In genomic region chr19:18776736-18777135, GRCh38 we compare ENCODE assay signal across 17 cellular contexts. TPM values are rescaled to one million over a fixed set of nuclear protein-coding genes. Genes with fewer than 3 reads are reported as not detected.
DNase-seq lines count a peak whose midpoint lies in the region; ATAC-seq and TF ChIP-seq lines count a peak whose summit lies in the region.
"Had no signal": no experiment of that assay in that cellular context is flagged by ENCODE, and none has a peak within 500 bp of the region (broad histone marks: within the 10 kb centered on the region; RNA-seq: fewer than 3 reads in every experiment).

No MANE protein-coding gene starts in this region.

- H3K4me3 ChIP-seq in mucosa of descending colon: no peak overlapping the region
- H3K4me3 ChIP-seq: body of pancreas, lower lobe of right lung, testis had no signal

- no peaks in the 10 kb centered on the region for H3K36me3 ChIP-seq in mucosa of descending colon (ENCODE audit: low read depth)
- H3K36me3 ChIP-seq: lower lobe of right lung had no signal

- no peaks in the 10 kb centered on the region for H3K4me1 ChIP-seq in mucosa of descending colon (ENCODE audit: low read depth)
- H3K4me1 ChIP-seq: body of pancreas, lower lobe of right lung, testis had no signal

- ATAC-seq in GM21786 (IDR thresholded peaks at IDR 0.05; ENCODE audit: unreplicated experiment): no peak
- ATAC-seq in mucosa of descending colon: no peak
- ATAC-seq: activated CD8-positive, alpha-beta memory T cell treated with anti-CD3 and anti-CD28 coated beads, Interleukin-2, amount 10 ng/mL, durations not matched to agents 7 days and 5 days; body of pancreas; lower lobe of right lung had no signal

- intact Hi-C loops in mucosa of descending colon (cut with DNase I, micrococcal nuclease): no loop called here

- no peaks in the 10 kb centered on the region for H3K9me3 ChIP-seq in mucosa of descending colon
- H3K9me3 ChIP-seq: body of pancreas, lower lobe of right lung, testis had no signal

- TF ChIP-seq CTCF in mucosa of descending colon (IDR thresholded peaks at IDR 0.05): no peak

- DNase-seq in 8988T (peak; percentile 87), GM03348 (ENCODE audit: low spot score) (peak; percentile 63), RPMI7951 (ENCODE audit: low read depth) (peak; percentile 85), hepatic stellate cell (ENCODE audit: low spot score) (peak; percentile 79), NOMO-1 (lab: John Stamatoyannopoulos, UW; ENCODE audit: unreplicated experiment in 2 of 2) (no peak), ecto neural progenitor cell (ENCODE audit: low spot score) (no peak), mucosa of descending colon (no peak)
- DNase-seq: activated CD8-positive, alpha-beta memory T cell treated with anti-CD3 and anti-CD28 coated beads, Interleukin-2, amount 10 ng/mL, durations not matched to agents 7 days and 5 days; activated naive CD4-positive, alpha-beta T cell; body of pancreas; KG1; lower lobe of right lung; NCI-H1417 treated with DMSO at 0.1 percent for 48 hours; SW 1271; testis had no signal

RNA-seq across cellular contexts. Expression of gene COMP, which starts 14.4 kb away (rescaled TPM):
- 1.1 and 1.2 TPM in 2 replicates for total RNA-seq in RPMI7951 (2014; rRNA removed; shearing (Covaris generic))
- under 1 TPM in 2 of 3 donors, not detected in 1; 0.12 to 0.95 TPM for total RNA-seq in mucosa of descending colon
- total RNA-seq: activated CD8-positive, alpha-beta memory T cell treated with anti-CD3 and anti-CD28 coated beads, Interleukin-2, amount 10 ng/mL, durations not matched to agents 7 days and 5 days; dermis microvascular lymphatic vessel endothelial cell had no signal

RNA-seq across cellular contexts. Expression of gene UPF1, which starts 55.0 kb away (rescaled TPM):
- total RNA-seq in RPMI7951 (2014; rRNA removed; shearing (Covaris generic)): 32.4 and 56.2 TPM in 2 replicates
- 10 to 100 TPM; 79.2 to 87.2 (median 83.4) TPM for total RNA-seq in mucosa of descending colon

Comparison
In these comparisons a context has a peak if more than half of its experiments do, and no peak if none do; other contexts are left out.
1. DNase-seq: peak in 8988T (single experiment), GM03348 (single experiment), RPMI7951 (single experiment) and hepatic stellate cell (single experiment); none in NOMO-1 (0 of 2), ecto neural progenitor cell (single experiment) and mucosa of descending colon (0 of 3).